In the genomic region with DNA sequence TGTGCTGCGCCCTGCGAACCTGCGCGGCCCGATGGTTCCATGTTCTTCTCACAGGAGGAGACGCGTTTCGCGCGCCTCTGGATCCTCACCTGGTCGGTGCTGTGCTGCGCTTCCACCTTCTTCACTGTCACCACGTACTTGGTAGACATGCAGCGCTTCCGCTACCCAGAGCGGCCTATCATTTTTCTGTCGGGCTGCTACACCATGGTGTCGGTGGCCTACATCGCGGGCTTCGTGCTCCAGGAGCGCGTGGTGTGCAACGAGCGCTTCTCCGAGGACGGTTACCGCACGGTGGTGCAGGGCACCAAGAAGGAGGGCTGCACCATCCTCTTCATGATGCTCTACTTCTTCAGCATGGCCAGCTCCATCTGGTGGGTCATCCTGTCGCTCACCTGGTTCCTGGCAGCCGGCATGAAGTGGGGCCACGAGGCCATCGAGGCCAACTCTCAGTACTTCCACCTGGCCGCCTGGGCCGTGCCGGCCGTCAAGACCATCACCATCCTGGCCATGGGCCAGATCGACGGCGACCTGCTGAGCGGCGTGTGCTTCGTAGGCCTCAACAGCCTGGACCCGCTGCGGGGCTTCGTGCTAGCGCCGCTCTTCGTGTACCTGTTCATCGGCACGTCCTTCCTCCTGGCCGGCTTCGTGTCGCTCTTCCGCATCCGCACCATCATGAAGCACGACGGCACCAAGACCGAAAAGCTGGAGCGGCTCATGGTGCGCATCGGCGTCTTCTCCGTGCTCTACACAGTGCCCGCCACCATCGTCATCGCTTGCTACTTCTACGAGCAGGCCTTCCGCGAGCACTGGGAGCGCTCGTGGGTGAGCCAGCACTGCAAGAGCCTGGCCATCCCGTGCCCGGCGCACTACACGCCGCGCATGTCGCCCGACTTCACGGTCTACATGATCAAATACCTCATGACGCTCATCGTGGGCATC, we compare ENCODE assay signal across 9 cellular contexts. TPM values are rescaled to one million over a fixed set of nuclear protein-coding genes. Genes with fewer than 3 reads are reported as not detected.
DNase-seq lines count a peak whose midpoint lies in the region; ATAC-seq and TF ChIP-seq lines count a peak whose summit lies in the region.
"Had no signal": no experiment of that assay in that cellular context is flagged by ENCODE, and none has a peak within 500 bp of the region (broad histone marks: within the 10 kb centered on the region; RNA-seq: fewer than 3 reads in every experiment).

No MANE protein-coding gene starts in this region.

- WGBS in SK-N-SH (ENCODE audit: low lambda C conversion rate) = 95% methylated on average over 76 of the region's 83 CpGs

- no peak for TF ChIP-seq RAD21 in SK-N-SH (IDR thresholded peaks at IDR 0.05; ENCODE audit: low read length)

- ATAC-seq in SK-N-SH treated with all-trans-retinoic acid at 6 μM for 48 hours = no peak
- ATAC-seq in activated naive CD8-positive, alpha-beta T cell treated with anti-CD3 and anti-CD28 coated beads, Interleukin-2, amount 10 ng/mL, durations not matched to agents 7 days and 5 days (ENCODE audit: low read depth) = no peak

- H3K9me3 Mint-ChIP-seq in activated naive CD8-positive, alpha-beta T cell treated with anti-CD3 and anti-CD28 coated beads, Interleukin-2, amount 10 ng/mL, durations not matched to agents 7 days and 5 days = no peaks in the 10 kb centered on the region

- peaks cover 84% of the 10 kb centered on the region for H3K27me3 Mint-ChIP-seq in activated naive CD8-positive, alpha-beta T cell treated with anti-CD3 and anti-CD28 coated beads, Interleukin-2, amount 10 ng/mL, durations not matched to agents 7 days and 5 days

- no peak for TF ChIP-seq EP300 in SK-N-SH (IDR thresholded peaks at IDR 0.05; ENCODE audit: borderline replicate concordance in 1 of 2, low read depth in 1 of 2, low read length in 1 of 2)

- H3K9ac ChIP-seq in SK-N-SH = peak overlapping the region; percentile 97; the same call in 1 of the 2 replicates
- no peak overlapping the region for H3K9ac ChIP-seq in subcutaneous abdominal adipose tissue (ENCODE audit: low read length in 5 of 5)

- peaks cover 43% of the 10 kb centered on the region for H3K79me2 ChIP-seq in SK-N-SH (ENCODE audit: insufficient read depth)

- CTCF ChIA-PET in SK-N-SH (lab: Yijun Ruan, JAX) = interaction anchor here (0.7 kb wide), 1 partner anchor 114 kb away, joined by 3 read pairs; no protein-coding TSS in a partner anchor

- peaks cover 12% of the 10 kb centered on the region; the same call in 1 of the 2 replicates for H4K20me1 ChIP-seq in SK-N-SH (ENCODE audit: insufficient read depth)

- H3K27me3 ChIP-seq in SK-N-SH (ENCODE audit: insufficient read depth) (no peaks in the 10 kb centered on the region), subcutaneous abdominal adipose tissue (ENCODE audit: control insufficient read depth in 5 of 5, insufficient read depth in 4 of 5, low read length in 5 of 5) (peaks cover 0 to 19% (median 8%) of the 10 kb centered on the region in 5 donors)

- H3K4me3 ChIP-seq in SK-N-SH (ENCODE audit: low read depth in 2 of 2, low read length in 1 of 2) (peak overlapping the region; percentile 72 to 83), subcutaneous abdominal adipose tissue (ENCODE audit: low read depth in 1 of 5, low read length in 5 of 5) (peak overlapping the region; percentile 19 to 73 (median 39))

- H3K9me3 ChIP-seq in SK-N-SH (no peaks in the 10 kb centered on the region), subcutaneous abdominal adipose tissue (ENCODE audit: control insufficient read depth in 5 of 5, low read length in 5 of 5) (no peaks in the 10 kb centered on the region)

- no peak overlapping the region for H3K27ac ChIP-seq in SK-N-SH (ENCODE audit: low read depth in 2 of 2, low read length in 1 of 2)
- H3K27ac ChIP-seq in subcutaneous abdominal adipose tissue (ENCODE audit: low read depth, low read length) = no peak overlapping the region
- H3K27ac ChIP-seq: 22Rv1 had no signal

- peaks cover 6% of the 10 kb centered on the region for H3F3A ChIP-seq in SK-N-SH (replicated peaks; ENCODE audit: insufficient read depth)

- H3K4me1 ChIP-seq in SK-N-SH (ENCODE audit: control insufficient read depth in 1 of 2, insufficient read depth in 2 of 2, low read depth in 1 of 2, low read length in 1 of 2) (peaks cover 11 to 41% of the 10 kb centered on the region in 2 experiments; a peak in 3 of 4 replicates), subcutaneous abdominal adipose tissue (ENCODE audit: control insufficient read depth in 5 of 5, insufficient read depth in 5 of 5, low read length in 5 of 5) (peaks cover 0 to 32% (median 23%) of the 10 kb centered on the region in 5 donors)

- DNase-seq in SK-N-SH (no peak), left kidney (ENCODE audit: low read depth, low spot score) (peak; percentile 70), DMS153 treated with DMSO at 0.1 percent for 48 hours (lab: John Stamatoyannopoulos, UW; ENCODE audit: unreplicated experiment) (no peak), putamen (ENCODE audit: low spot score) (no peak), activated gamma-delta T cell treated with Interleukin-2 at 50 U/mL for 16 hours (no peak)
- no peak for DNase-seq in activated naive CD8-positive, alpha-beta T cell treated with anti-CD3 and anti-CD28 coated beads, Interleukin-2, amount 10 ng/mL, durations not matched to agents 7 days and 5 days

- H3K36me3 ChIP-seq in SK-N-SH (replicated peaks in 1 of 2; ENCODE audit: control insufficient read depth in 1 of 2, insufficient read depth in 2 of 2, low read length in 1 of 2) (peaks cover 3 to 4% of the 10 kb centered on the region in 2 experiments), subcutaneous abdominal adipose tissue (ENCODE audit: control insufficient read depth in 5 of 5, insufficient read depth in 5 of 5, low read length in 5 of 5) (no peaks in the 10 kb centered on the region)

- no peaks in the 10 kb centered on the region for H3K9me2 ChIP-seq in SK-N-SH

- H3K4me3 Mint-ChIP-seq in activated naive CD8-positive, alpha-beta T cell treated with anti-CD3 and anti-CD28 coated beads, Interleukin-2, amount 10 ng/mL, durations not matched to agents 7 days and 5 days = peak overlapping the region; percentile 71

- no peak overlapping the region for H2AFZ ChIP-seq in SK-N-SH (ENCODE audit: low read depth)

- peak overlapping the region; percentile 84 for H3K4me2 ChIP-seq in SK-N-SH

- no peak overlapping the region for H3K27ac Mint-ChIP-seq in activated naive CD8-positive, alpha-beta T cell treated with anti-CD3 and anti-CD28 coated beads, Interleukin-2, amount 10 ng/mL, durations not matched to agents 7 days and 5 days

- POLR2A ChIA-PET in SK-N-SH (lab: Yijun Ruan, JAX) = interaction anchor here (1.6 kb wide), 1 partner anchor 15 kb away, joined by 4 read pairs; no protein-coding TSS in a partner anchor
- POLR2A ChIA-PET in activated naive CD8-positive, alpha-beta T cell treated with anti-CD3 and anti-CD28 coated beads, Interleukin-2, amount 10 ng/mL, durations not matched to agents 7 days and 5 days (lab: Charles Lee) = no interaction called here

- TF ChIP-seq CTCF in SK-N-SH (IDR thresholded peaks at IDR 0.05) = no peak

- H3K4me1 Mint-ChIP-seq in activated naive CD8-positive, alpha-beta T cell treated with anti-CD3 and anti-CD28 coated beads, Interleukin-2, amount 10 ng/mL, durations not matched to agents 7 days and 5 days = peaks cover 22% of the 10 kb centered on the region

- H3K36me3 Mint-ChIP-seq in activated naive CD8-positive, alpha-beta T cell treated with anti-CD3 and anti-CD28 coated beads, Interleukin-2, amount 10 ng/mL, durations not matched to agents 7 days and 5 days = peaks cover 2% of the 10 kb centered on the region

TF ChIP-seq in SK-N-SH, 30 proteins besides CTCF, POLR2A, EP300 and RAD21 (continues in another document):
- TF ChIP-seq TCF12 (IDR thresholded peaks at IDR 0.05) (no peak), CHD2 (IDR thresholded peaks at IDR 0.05; ENCODE audit: low read length, partially characterized antibody) (no peak), ELF1 (IDR thresholded peaks at IDR 0.05) (no peak)
- TF ChIP-seq, protein P1, sequence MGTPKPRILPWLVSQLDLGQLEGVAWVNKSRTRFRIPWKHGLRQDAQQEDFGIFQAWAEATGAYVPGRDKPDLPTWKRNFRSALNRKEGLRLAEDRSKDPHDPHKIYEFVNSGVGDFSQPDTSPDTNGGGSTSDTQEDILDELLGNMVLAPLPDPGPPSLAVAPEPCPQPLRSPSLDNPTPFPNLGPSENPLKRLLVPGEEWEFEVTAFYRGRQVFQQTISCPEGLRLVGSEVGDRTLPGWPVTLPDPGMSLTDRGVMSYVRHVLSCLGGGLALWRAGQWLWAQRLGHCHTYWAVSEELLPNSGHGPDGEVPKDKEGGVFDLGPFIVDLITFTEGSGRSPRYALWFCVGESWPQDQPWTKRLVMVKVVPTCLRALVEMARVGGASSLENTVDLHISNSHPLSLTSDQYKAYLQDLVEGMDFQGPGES (IDR thresholded peaks at IDR 0.05; ENCODE audit: low read depth, low read length) = no peak

TF ChIP-seq in SK-N-SH treated with all-trans-retinoic acid at 6 μM for 48 hours, 23 proteins besides CTCF, POLR2A, EP300 and RAD21:
- TF ChIP-seq CSDC2 (CRISPR knock-in tag; IDR thresholded peaks at IDR 0.05) = no peak
- no peak for TF ChIP-seq ESRRG (CRISPR knock-in tag; IDR thresholded peaks at IDR 0.05)
- no peak for TF ChIP-seq SNAI2 (CRISPR knock-in tag; IDR thresholded peaks at IDR 0.05)

RNA-seq across cellular contexts. Expression of gene FZD2, which starts 1.3 kb away (rescaled TPM):
- 28.9 and 35.1 TPM in 2 replicates for polyA plus RNA-seq in SK-N-SH (2012; rRNA removed)
- 12.4 and 23.5 TPM in 2 replicates for polyA plus RNA-seq in SK-N-SH (2012; cell fraction: cytosol; rRNA removed)
- 17.0 and 19.2 TPM in 2 replicates for polyA plus RNA-seq in SK-N-SH (2012; cell fraction: nucleus; rRNA removed)
- total RNA-seq in activated naive CD8-positive, alpha-beta T cell treated with anti-CD3 and anti-CD28 coated beads, Interleukin-2, amount 10 ng/mL, durations not matched to agents 7 days and 5 days = under 1 TPM; 0.36 to 0.45 TPM

RNA-seq across cellular contexts. Expression of gene GPATCH8, which starts 55.4 kb away (rescaled TPM):
- polyA plus RNA-seq in SK-N-SH (2012; rRNA removed) = 12.7 and 15.2 TPM in 2 replicates
- polyA plus RNA-seq in SK-N-SH (2012; cell fraction: cytosol; rRNA removed) = 10.5 and 10.9 TPM in 2 replicates
- polyA plus RNA-seq in SK-N-SH (2012; cell fraction: nucleus; rRNA removed) = 19.6 and 31.5 TPM in 2 replicates
- total RNA-seq in activated naive CD8-positive, alpha-beta T cell treated with anti-CD3 and anti-CD28 coated beads, Interleukin-2, amount 10 ng/mL, durations not matched to agents 7 days and 5 days = 10 to 100 TPM; 56.8 to 57.6 TPM
